Comparison of ENCODE assay signal across 19 cellular contexts in genomic region chr2:2775018-2775417, GRCh38.
DNase-seq lines count a peak whose midpoint lies in the region; ATAC-seq and TF ChIP-seq lines count a peak whose summit lies in the region.
"Had no signal": no experiment of that assay in that cellular context is flagged by ENCODE, and none has a peak within 500 bp of the region (broad histone marks: within the 10 kb centered on the region; RNA-seq: fewer than 3 reads in every experiment).

No MANE protein-coding gene starts in this region.

- H3K27me3 ChIP-seq in MG63 = no peaks in the 10 kb centered on the region
- H3K27me3 ChIP-seq in foreskin keratinocyte = no peaks in the 10 kb centered on the region
- no peaks in the 10 kb centered on the region for H3K27me3 ChIP-seq in thyroid gland
- H3K27me3 ChIP-seq in esophagus squamous epithelium = no peaks in the 10 kb centered on the region
- H3K27me3 ChIP-seq: BE2C, Peyer's patch had no signal

- H3K9me3 ChIP-seq in MG63 (no peaks in the 10 kb centered on the region), thyroid gland (no peaks in the 10 kb centered on the region), esophagus squamous epithelium (no peaks in the 10 kb centered on the region)
- H3K9me3 ChIP-seq: BE2C, Peyer's patch had no signal

- no peaks in the 10 kb centered on the region for H3K36me3 ChIP-seq in MG63
- H3K36me3 ChIP-seq in thyroid gland = no peaks in the 10 kb centered on the region
- H3K36me3 ChIP-seq in esophagus squamous epithelium = no peaks in the 10 kb centered on the region
- H3K36me3 ChIP-seq: BE2C, Peyer's patch had no signal

- no peak for TF ChIP-seq POLR2A in thyroid gland (IDR thresholded peaks at IDR 0.05)
- no peak for TF ChIP-seq POLR2A in esophagus squamous epithelium (IDR thresholded peaks at IDR 0.05)

- H3K4me1 ChIP-seq in foreskin keratinocyte = peaks cover 2% of the 10 kb centered on the region
- no peaks in the 10 kb centered on the region for H3K4me1 ChIP-seq in thyroid gland
- H3K4me1 ChIP-seq in esophagus squamous epithelium = peaks cover 0 to 2% (median 1%) of the 10 kb centered on the region in 3 donors
- H3K4me1 ChIP-seq: Peyer's patch had no signal

- ATAC-seq in foreskin keratinocyte = peak; percentile 77
- ATAC-seq: GM12878, SK-N-SH treated with all-trans-retinoic acid at 6 μM for 48 hours had no signal

- 63 to 94% methylated on average over 2 of the region's 2 CpGs for WGBS in thyroid gland, 2 donors
- 13 to 23% methylated on average over 2 of the region's 2 CpGs for WGBS in esophagus squamous epithelium, 2 donors

- no peak overlapping the region for H3K4me3 ChIP-seq in MG63
- no peak overlapping the region for H3K4me3 ChIP-seq in thyroid gland (replicated peaks in 1 of 3)
- no peak overlapping the region for H3K4me3 ChIP-seq in esophagus squamous epithelium
- H3K4me3 ChIP-seq: GM12878, Peyer's patch had no signal

- intact Hi-C loops in thyroid gland (cut with DNase I) = no loop called here
- intact Hi-C loops in esophagus squamous epithelium (cut with DNase I) = no loop called here

- DNase-seq in DMS79 (lab: John Stamatoyannopoulos, UW) (peak; percentile 72), MG63 (peak; percentile 45), SHP77 (lab: John Stamatoyannopoulos, UW) (peak; percentile 60 to 68), foreskin keratinocyte (peak; percentile 46 to 69), NCI-H1417 (lab: John Stamatoyannopoulos, UW) (no peak), GM20000 (ENCODE audit: low spot score) (no peak), thyroid gland (no peak), esophagus squamous epithelium (lab: John Stamatoyannopoulos, UW) (no peak)
- DNase-seq: BE2C, DND-41, Karpas-422, NCI-H1417 treated with DMSO at 0.1 percent for 48 hours, NCI-H187, NCI-H510A treated with DMSO at 0.1 percent for 48 hours, NCI-H748 treated with DMSO at 0.1 percent for 48 hours, SIG-M5 had no signal

- H3K27ac ChIP-seq in foreskin keratinocyte (no peak overlapping the region), thyroid gland (no peak overlapping the region), esophagus squamous epithelium (no peak overlapping the region)
- H3K27ac ChIP-seq: Peyer's patch had no signal

- TF ChIP-seq CTCF in foreskin keratinocyte (conservative IDR thresholded peaks at IDR 0.05) = no peak
- TF ChIP-seq CTCF in GM20000 (IDR thresholded peaks at IDR 0.05; ENCODE audit: extremely low read depth, missing control alignments) = no peak
- no peak for TF ChIP-seq CTCF in thyroid gland (IDR thresholded peaks at IDR 0.05)
- TF ChIP-seq CTCF in esophagus squamous epithelium (IDR thresholded peaks at IDR 0.05) = no peak

Comparison
In these comparisons a context has a peak if more than half of its experiments do, and no peak if none do; other contexts are left out.
1. DNase-seq: peak in DMS79 (single experiment), MG63 (single experiment), SHP77 (2 of 2) and foreskin keratinocyte (2 of 2); none in NCI-H1417 (0 of 3), GM20000 (single experiment), thyroid gland (0 of 2) and esophagus squamous epithelium (single experiment).